ENCODE assay signal across 1 cellular context in the genomic region with DNA sequence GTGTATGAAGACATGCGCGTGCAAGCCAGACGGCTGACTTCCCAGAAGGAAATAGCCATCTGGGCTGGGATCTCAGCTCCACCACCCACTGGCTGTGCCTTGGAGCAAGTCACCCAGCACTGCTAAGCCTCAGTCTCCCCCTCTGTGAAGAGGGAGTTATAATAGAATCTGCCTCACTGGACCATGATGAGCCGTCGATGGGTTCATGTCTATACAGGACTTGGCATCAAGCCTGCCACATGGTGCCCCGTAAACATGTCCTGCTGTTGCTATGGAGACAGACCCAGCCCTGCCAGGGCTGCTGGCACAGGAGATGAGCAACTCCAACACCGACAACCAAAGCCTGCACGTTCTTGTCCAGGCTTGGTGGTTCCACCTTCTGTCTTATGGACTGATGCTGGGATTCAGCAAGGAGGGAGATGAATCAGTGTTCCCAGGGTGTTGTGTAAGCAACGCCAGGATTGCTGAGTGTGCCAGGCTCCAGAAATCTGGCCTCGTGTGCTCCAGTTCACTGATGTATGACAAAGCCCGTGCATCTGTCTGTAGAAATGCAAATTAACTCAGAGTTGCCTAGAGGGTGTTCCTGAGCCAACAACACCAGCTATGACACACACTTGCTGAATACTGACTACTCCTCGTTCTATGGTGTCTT.
TF ChIP-seq lines count a peak whose summit lies in the region.

No MANE protein-coding gene starts in this region.

TF ChIP-seq in GM12878, 131 proteins besides CTCF, POLR2A, EP300 and RAD21 (continued from another document and continues in another):
- TF ChIP-seq, protein P1, sequence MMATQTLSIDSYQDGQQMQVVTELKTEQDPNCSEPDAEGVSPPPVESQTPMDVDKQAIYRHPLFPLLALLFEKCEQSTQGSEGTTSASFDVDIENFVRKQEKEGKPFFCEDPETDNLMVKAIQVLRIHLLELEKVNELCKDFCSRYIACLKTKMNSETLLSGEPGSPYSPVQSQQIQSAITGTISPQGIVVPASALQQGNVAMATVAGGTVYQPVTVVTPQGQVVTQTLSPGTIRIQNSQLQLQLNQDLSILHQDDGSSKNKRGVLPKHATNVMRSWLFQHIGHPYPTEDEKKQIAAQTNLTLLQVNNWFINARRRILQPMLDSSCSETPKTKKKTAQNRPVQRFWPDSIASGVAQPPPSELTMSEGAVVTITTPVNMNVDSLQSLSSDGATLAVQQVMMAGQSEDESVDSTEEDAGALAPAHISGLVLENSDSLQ (IDR thresholded peaks at IDR 0.05) = no peak
- TF ChIP-seq STAT3 (IDR thresholded peaks at IDR 0.05; ENCODE audit: low read depth, low read length) = no peak
- no peak for TF ChIP-seq MEF2A (IDR thresholded peaks at IDR 0.05; ENCODE audit: insufficient read depth, low read depth, low read length)
- TF ChIP-seq CBX5 (IDR thresholded peaks at IDR 0.05; ENCODE audit: low read depth) = no peak
- no peak for TF ChIP-seq BRCA1 (IDR thresholded peaks at IDR 0.05; ENCODE audit: low read depth, low read length)
- no peak for TF ChIP-seq YY1 (IDR thresholded peaks at IDR 0.05; ENCODE audit: low read depth, low read length)
- no peak for TF ChIP-seq RFX5 (IDR thresholded peaks at IDR 0.05; ENCODE audit: low read depth, low read length)
- TF ChIP-seq E4F1 (IDR thresholded peaks at IDR 0.05; ENCODE audit: borderline replicate concordance, partially characterized antibody) = no peak
- no peak for TF ChIP-seq PML (IDR thresholded peaks at IDR 0.05; ENCODE audit: low read length)
- TF ChIP-seq POU2F2 (IDR thresholded peaks at IDR 0.05; ENCODE audit: borderline replicate concordance, low read depth, low read length) = peak; percentile 94; the same call in 2 of the 3 replicates
- no peak for TF ChIP-seq NR2F1 (conservative IDR thresholded peaks at IDR 0.05)
- TF ChIP-seq CBFB (IDR thresholded peaks at IDR 0.05; ENCODE audit: low read depth) = no peak
- no peak for TF ChIP-seq SIX5 (IDR thresholded peaks at IDR 0.05; ENCODE audit: low read depth, low read length, severe bottlenecking)
- 0 out of 2 replicates have a peak, but pooled peaks have one; percentile 50 for TF ChIP-seq ZNF687 (IDR thresholded peaks at IDR 0.05)
- TF ChIP-seq KLF5 (IDR thresholded peaks at IDR 0.05; ENCODE audit: partially characterized antibody) = no peak
- peak; percentile 96 to 97 for TF ChIP-seq BHLHE40 (IDR thresholded peaks at IDR 0.05; ENCODE audit: borderline replicate concordance in 1 of 2, low read depth in 2 of 2, low read length in 1 of 2)
- no peak for TF ChIP-seq PRDM15 (CRISPR knock-in tag; IDR thresholded peaks at IDR 0.05)
- no peak for TF ChIP-seq FOXM1 (IDR thresholded peaks at IDR 0.05; ENCODE audit: low read depth, low read length)
- no peak for TF ChIP-seq KDM1A (IDR thresholded peaks at IDR 0.05; ENCODE audit: borderline replicate concordance)
- TF ChIP-seq MLLT1 (IDR thresholded peaks at IDR 0.05) = no peak
- no peak for TF ChIP-seq YBX1 (IDR thresholded peaks at IDR 0.05)
- TF ChIP-seq ATF3 (IDR thresholded peaks at IDR 0.05; ENCODE audit: borderline replicate concordance, extremely low read depth, low read depth, low read length) = no peak
- TF ChIP-seq POLR2AphosphoS2 (IDR thresholded peaks at IDR 0.05; ENCODE audit: low read depth, low read length) = no peak
- TF ChIP-seq SUPT20H (IDR thresholded peaks at IDR 0.05; ENCODE audit: borderline replicate concordance, control insufficient read depth, low read depth, low read length) = no peak
- no peak for TF ChIP-seq SREBF2 (IDR thresholded peaks at IDR 0.05; ENCODE audit: low read length)
- no peak for TF ChIP-seq NFYA (IDR thresholded peaks at IDR 0.05; ENCODE audit: borderline replicate concordance, low read depth, low read length)
- TF ChIP-seq KAT2A (conservative IDR thresholded peaks at IDR 0.05; ENCODE audit: control insufficient read depth, low read depth, low read length) = no peak
- TF ChIP-seq NBN (IDR thresholded peaks at IDR 0.05) = no peak
- TF ChIP-seq ZNF622 (IDR thresholded peaks at IDR 0.05) = no peak
- no peak for TF ChIP-seq ZSCAN29 (IDR thresholded peaks at IDR 0.05)
- TF ChIP-seq, protein P2, sequence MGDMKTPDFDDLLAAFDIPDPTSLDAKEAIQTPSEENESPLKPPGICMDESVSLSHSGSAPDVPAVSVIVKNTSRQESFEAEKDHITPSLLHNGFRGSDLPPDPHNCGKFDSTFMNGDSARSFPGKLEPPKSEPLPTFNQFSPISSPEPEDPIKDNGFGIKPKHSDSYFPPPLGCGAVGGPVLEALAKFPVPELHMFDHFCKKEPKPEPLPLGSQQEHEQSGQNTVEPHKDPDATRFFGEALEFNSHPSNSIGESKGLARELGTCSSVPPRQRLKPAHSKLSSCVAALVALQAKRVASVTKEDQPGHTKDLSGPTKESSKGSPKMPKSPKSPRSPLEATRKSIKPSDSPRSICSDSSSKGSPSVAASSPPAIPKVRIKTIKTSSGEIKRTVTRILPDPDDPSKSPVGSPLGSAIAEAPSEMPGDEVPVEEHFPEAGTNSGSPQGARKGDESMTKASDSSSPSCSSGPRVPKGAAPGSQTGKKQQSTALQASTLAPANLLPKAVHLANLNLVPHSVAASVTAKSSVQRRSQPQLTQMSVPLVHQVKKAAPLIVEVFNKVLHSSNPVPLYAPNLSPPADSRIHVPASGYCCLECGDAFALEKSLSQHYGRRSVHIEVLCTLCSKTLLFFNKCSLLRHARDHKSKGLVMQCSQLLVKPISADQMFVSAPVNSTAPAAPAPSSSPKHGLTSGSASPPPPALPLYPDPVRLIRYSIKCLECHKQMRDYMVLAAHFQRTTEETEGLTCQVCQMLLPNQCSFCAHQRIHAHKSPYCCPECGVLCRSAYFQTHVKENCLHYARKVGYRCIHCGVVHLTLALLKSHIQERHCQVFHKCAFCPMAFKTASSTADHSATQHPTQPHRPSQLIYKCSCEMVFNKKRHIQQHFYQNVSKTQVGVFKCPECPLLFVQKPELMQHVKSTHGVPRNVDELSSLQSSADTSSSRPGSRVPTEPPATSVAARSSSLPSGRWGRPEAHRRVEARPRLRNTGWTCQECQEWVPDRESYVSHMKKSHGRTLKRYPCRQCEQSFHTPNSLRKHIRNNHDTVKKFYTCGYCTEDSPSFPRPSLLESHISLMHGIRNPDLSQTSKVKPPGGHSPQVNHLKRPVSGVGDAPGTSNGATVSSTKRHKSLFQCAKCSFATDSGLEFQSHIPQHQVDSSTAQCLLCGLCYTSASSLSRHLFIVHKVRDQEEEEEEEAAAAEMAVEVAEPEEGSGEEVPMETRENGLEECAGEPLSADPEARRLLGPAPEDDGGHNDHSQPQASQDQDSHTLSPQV (IDR thresholded peaks at IDR 0.05) = no peak
- TF ChIP-seq CHD2 (IDR thresholded peaks at IDR 0.05; ENCODE audit: borderline replicate concordance, low read depth, low read length) = no peak
- TF ChIP-seq RCOR1 (conservative IDR thresholded peaks at IDR 0.05; ENCODE audit: low read depth, low read length) = no peak
- no peak for TF ChIP-seq GABPA (IDR thresholded peaks at IDR 0.05; ENCODE audit: low read depth)
- TF ChIP-seq MYC (IDR thresholded peaks at IDR 0.05; ENCODE audit: insufficient read depth, insufficient read length, insufficient replicate concordance, low read length, severe bottlenecking) = no peak
- TF ChIP-seq SP1 (IDR thresholded peaks at IDR 0.05; ENCODE audit: low read depth, low read length) = no peak
- TF ChIP-seq HDGF (IDR thresholded peaks at IDR 0.05) = no peak
- no peak for TF ChIP-seq RUNX3 (IDR thresholded peaks at IDR 0.05; ENCODE audit: low read length)
- TF ChIP-seq, protein P3, sequence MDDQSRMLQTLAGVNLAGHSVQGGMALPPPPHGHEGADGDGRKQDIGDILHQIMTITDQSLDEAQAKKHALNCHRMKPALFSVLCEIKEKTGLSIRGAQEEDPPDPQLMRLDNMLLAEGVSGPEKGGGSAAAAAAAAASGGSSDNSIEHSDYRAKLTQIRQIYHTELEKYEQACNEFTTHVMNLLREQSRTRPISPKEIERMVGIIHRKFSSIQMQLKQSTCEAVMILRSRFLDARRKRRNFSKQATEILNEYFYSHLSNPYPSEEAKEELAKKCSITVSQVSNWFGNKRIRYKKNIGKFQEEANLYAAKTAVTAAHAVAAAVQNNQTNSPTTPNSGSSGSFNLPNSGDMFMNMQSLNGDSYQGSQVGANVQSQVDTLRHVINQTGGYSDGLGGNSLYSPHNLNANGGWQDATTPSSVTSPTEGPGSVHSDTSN (IDR thresholded peaks at IDR 0.05; ENCODE audit: insufficient replicate concordance, low read depth, low read length) = peak; percentile 53
- TF ChIP-seq RB1 (IDR thresholded peaks at IDR 0.05; ENCODE audit: borderline replicate concordance) = no peak
